ENCODE assay signal across 17 cellular contexts in genomic region chr16:47774661-47775060, GRCh38.
DNase-seq lines count a peak whose midpoint lies in the region; ATAC-seq and TF ChIP-seq lines count a peak whose summit lies in the region.
"Had no signal": no experiment of that assay in that cellular context is flagged by ENCODE, and none has a peak within 500 bp of the region (broad histone marks: within the 10 kb centered on the region; RNA-seq: fewer than 3 reads in every experiment).

No MANE protein-coding gene starts in this region.

- no peak overlapping the region for H3K27ac Mint-ChIP-seq in activated T-cell treated with anti-CD3 and anti-CD28 coated beads, Interleukin-2, amount 50 U/mL, for 24 hours
- H3K27ac Mint-ChIP-seq: activated CD8-positive, alpha-beta T cell treated with anti-CD3 and anti-CD28 coated beads for 36 hours; CD8-positive, alpha-beta T cell; dendritic cell treated with granulocyte-macrophage colony-stimulating factor and Interleukin-4, amounts not matched to agents 40 ng/mL and 50 ng/mL, for 4 days; mesothelial cell of epicardium; stimulated activated naive CD8-positive, alpha-beta T cell treated with anti-CD3 and anti-CD28 coated beads, Interleukin-15, amount 100 ng/mL, for 72 hours had no signal

- H3K9me3 Mint-ChIP-seq in activated T-cell treated with anti-CD3 and anti-CD28 coated beads, Interleukin-2, amount 50 U/mL, for 24 hours, result no peaks in the 10 kb centered on the region

- H3K27ac ChIP-seq in iPS DF 6.9 (ENCODE audit: low read length) (no peak overlapping the region), spleen (no peak overlapping the region)
- H3K27ac ChIP-seq: psoas muscle had no signal

- H3K36me3 Mint-ChIP-seq in activated T-cell treated with anti-CD3 and anti-CD28 coated beads, Interleukin-2, amount 50 U/mL, for 24 hours (ENCODE audit: low read depth), result no peaks in the 10 kb centered on the region
- H3K36me3 Mint-ChIP-seq: CD8-positive, alpha-beta T cell; mesothelial cell of epicardium had no signal

- H3K4me1 ChIP-seq in iPS DF 6.9 (ENCODE audit: control insufficient read depth, insufficient read depth, low read length), result peaks cover 3% of the 10 kb centered on the region; the same call in 1 of the 2 replicates
- peaks cover 0 to 9% (median 1%) of the 10 kb centered on the region in 6 donors for H3K4me1 ChIP-seq in spleen
- H3K4me1 ChIP-seq: psoas muscle had no signal

- no peak for TF ChIP-seq CTCF in spleen (IDR thresholded peaks at IDR 0.05 in 8 of 11, conservative IDR thresholded peaks at IDR 0.05 in 3 of 11)

- no peak for TF ChIP-seq POLR2A in spleen (IDR thresholded peaks at IDR 0.05)

- peak; percentile 42 for DNase-seq in COLO668 (lab: John Stamatoyannopoulos, UW; ENCODE audit: unreplicated experiment)
- DNase-seq in HT-29 (ENCODE audit: low spot score), result peak; percentile 83
- peak; percentile 20 for DNase-seq in amniotic epithelial cell (ENCODE audit: low read depth)
- peak; percentile 11 for DNase-seq in iPS DF 6.9 (ENCODE audit: low read depth, low spot score)
- DNase-seq in spleen, result no peak
- no peak for DNase-seq in activated T-cell treated with anti-CD3 and anti-CD28 coated beads, Interleukin-2, amount 50 U/mL, for 24 hours
- DNase-seq: activated CD8-positive, alpha-beta T cell treated with anti-CD3 and anti-CD28 coated beads for 36 hours; activated naive CD4-positive, alpha-beta T cell treated with anti-CD3 and anti-CD28 coated beads, Interleukin-2, amount 50 U/mL, for 16 hours; CD8-positive, alpha-beta T cell; NCI-H524 treated with DMSO at 0.1 percent for 48 hours; psoas muscle; stimulated activated CD4-positive, alpha-beta T cell treated with anti-CD3 and anti-CD28 coated beads, Interleukin-4, amount 100 ng/mL, for 24 hours; stimulated activated naive CD8-positive, alpha-beta T cell treated with anti-CD3 and anti-CD28 coated beads, Interleukin-15, amount 100 ng/mL, for 72 hours had no signal

- intact Hi-C loops in spleen (cut with DNase I; ENCODE audit: low total_unique reads), result no loop called here

- H3K27me3 ChIP-seq in iPS DF 6.9 (ENCODE audit: control insufficient read depth, insufficient read depth, low read length), result no peaks in the 10 kb centered on the region
- H3K27me3 ChIP-seq in spleen (replicated peaks in 1 of 7), result no peaks in the 10 kb centered on the region

- H3K4me3 ChIP-seq in iPS DF 6.9 (ENCODE audit: low read length), result no peak overlapping the region
- no peak overlapping the region for H3K4me3 ChIP-seq in spleen
- H3K4me3 ChIP-seq: psoas muscle had no signal

- H3K36me3 ChIP-seq in iPS DF 6.9 (ENCODE audit: control insufficient read depth, insufficient read depth, low read length) (no peaks in the 10 kb centered on the region), spleen (no peaks in the 10 kb centered on the region)

- H3K9me3 ChIP-seq in iPS DF 6.9 (ENCODE audit: control insufficient read depth, insufficient read depth, low read length) (no peaks in the 10 kb centered on the region), spleen (no peaks in the 10 kb centered on the region)
- H3K9me3 ChIP-seq: psoas muscle had no signal

- no peak overlapping the region for H3K4me3 Mint-ChIP-seq in activated T-cell treated with anti-CD3 and anti-CD28 coated beads, Interleukin-2, amount 50 U/mL, for 24 hours
- H3K4me3 Mint-ChIP-seq: activated CD8-positive, alpha-beta T cell treated with anti-CD3 and anti-CD28 coated beads for 36 hours; CD8-positive, alpha-beta T cell; dendritic cell treated with granulocyte-macrophage colony-stimulating factor and Interleukin-4, amounts not matched to agents 40 ng/mL and 50 ng/mL, for 4 days; mesothelial cell of epicardium; stimulated activated naive CD8-positive, alpha-beta T cell treated with anti-CD3 and anti-CD28 coated beads, Interleukin-15, amount 100 ng/mL, for 72 hours had no signal

- H3K27me3 Mint-ChIP-seq in activated T-cell treated with anti-CD3 and anti-CD28 coated beads, Interleukin-2, amount 50 U/mL, for 24 hours, result peaks cover 5% of the 10 kb centered on the region
- H3K27me3 Mint-ChIP-seq: dendritic cell treated with granulocyte-macrophage colony-stimulating factor and Interleukin-4, amounts not matched to agents 40 ng/mL and 50 ng/mL, for 4 days had no signal

- H3K4me1 Mint-ChIP-seq in activated T-cell treated with anti-CD3 and anti-CD28 coated beads, Interleukin-2, amount 50 U/mL, for 24 hours (ENCODE audit: low read depth), result peaks cover 7% of the 10 kb centered on the region
- H3K4me1 Mint-ChIP-seq: mesothelial cell of epicardium had no signal

- ATAC-seq in GM18867 (IDR thresholded peaks at IDR 0.05; ENCODE audit: unreplicated experiment) (no peak), HG02763 (IDR thresholded peaks at IDR 0.05; ENCODE audit: unreplicated experiment) (no peak)
- ATAC-seq: activated CD8-positive, alpha-beta T cell treated with anti-CD3 and anti-CD28 coated beads for 36 hours; CD8-positive, alpha-beta T cell; psoas muscle; stimulated activated naive CD8-positive, alpha-beta T cell treated with anti-CD3 and anti-CD28 coated beads, Interleukin-15, amount 100 ng/mL, for 72 hours had no signal

- WGBS in iPS DF 6.9 (ENCODE audit: insufficient coverage, insufficient read length), result no CpG with 5 or more reads among the region's 1 CpG
- WGBS in spleen, 5 donors, result 61 to 87% (median 79%) methylated on average over 1 of the region's 1 CpG

Comparison
In these comparisons a context has a peak if more than half of its experiments do, and no peak if none do; other contexts are left out.
1. DNase-seq: peak in COLO668 (single experiment), HT-29 (single experiment), amniotic epithelial cell (single experiment) and iPS DF 6.9 (single experiment); none in spleen (single experiment) and activated T-cell treated with anti-CD3 and anti-CD28 coated beads, Interleukin-2, amount 50 U/mL, for 24 hours (single experiment).